In genomic region chr11:1547467-1548098, GRCh38 we compare ENCODE assay signal across 13 cellular contexts. TPM values are rescaled to one million over a fixed set of nuclear protein-coding genes. Genes with fewer than 3 reads are reported as not detected.
DNase-seq lines count a peak whose midpoint lies in the region; ATAC-seq and TF ChIP-seq lines count a peak whose summit lies in the region.
"Had no signal": no experiment of that assay in that cellular context is flagged by ENCODE, and none has a peak within 500 bp of the region (broad histone marks: within the 10 kb centered on the region; RNA-seq: fewer than 3 reads in every experiment).

No MANE protein-coding gene starts in this region.

- in situ Hi-C loops in gastrocnemius medialis (cut with MboI; ENCODE audit: low sequenced_read_pairs in 4 of 4) = no loop called here

- peaks cover 20% of the 10 kb centered on the region for H3K4me1 ChIP-seq in hepatocyte (ENCODE audit: insufficient read depth)
- H3K4me1 ChIP-seq in gastrocnemius medialis = peaks cover 16 to 26% of the 10 kb centered on the region in 2 donors

- H3K4me3 ChIP-seq in H7 (ENCODE audit: insufficient read depth, low read depth, low read length) (peak overlapping the region; percentile 48), hepatocyte (no peak overlapping the region), gastrocnemius medialis (peak overlapping the region; percentile 45 to 65 (median 56))

- ATAC-seq in gastrocnemius medialis (peak; percentile 18 to 23), HG03565 (IDR thresholded peaks at IDR 0.05; ENCODE audit: unreplicated experiment) (no peak), GM19395 (IDR thresholded peaks at IDR 0.05; ENCODE audit: unreplicated experiment) (no peak)

- peaks cover 48% of the 10 kb centered on the region for H3K27me3 ChIP-seq in H7 (ENCODE audit: control insufficient read depth, insufficient read depth, low read length)
- H3K27me3 ChIP-seq in hepatocyte = peaks cover 27% of the 10 kb centered on the region
- no peaks in the 10 kb centered on the region for H3K27me3 ChIP-seq in gastrocnemius medialis

- H3K9me3 ChIP-seq in hepatocyte (ENCODE audit: low read depth) = no peaks in the 10 kb centered on the region
- H3K9me3 ChIP-seq in gastrocnemius medialis = no peaks in the 10 kb centered on the region
- H3K9me3 ChIP-seq: MG63 had no signal

- H3K4me2 ChIP-seq in hepatocyte = peak overlapping the region; percentile 99

- no peaks in the 10 kb centered on the region for H3K79me2 ChIP-seq in hepatocyte

- DNase-seq in H7 = peak; percentile 85
- no peak for DNase-seq in hepatocyte (ENCODE audit: low spot score)
- no peak for DNase-seq in gastrocnemius medialis
- no peak for DNase-seq in nucleus accumbens (lab: John Stamatoyannopoulos, UW)
- DNase-seq in erythroblast (lab: John Stamatoyannopoulos, UW) = no peak
- DNase-seq: GDM1, MG63, SHP77 treated with DMSO at 0.1 percent for 48 hours had no signal

- no peaks in the 10 kb centered on the region for H3K9me2 ChIP-seq in hepatocyte (replicated peaks; ENCODE audit: insufficient read depth)

- H3K27ac ChIP-seq in VCaP = peak overlapping the region; percentile 47; the same call in 1 of the 2 replicates
- H3K27ac ChIP-seq in hepatocyte = peak overlapping the region; percentile 80
- H3K27ac ChIP-seq in gastrocnemius medialis = peak overlapping the region; percentile 82 to 99 (median 90)
- H3K27ac ChIP-seq: epithelial cell of prostate had no signal

- WGBS in hepatocyte (ENCODE audit: low lambda C conversion rate, missing lambda C conversion rate) = 28% methylated on average over 20 of the region's 33 CpGs

- H3K36me3 ChIP-seq in H7 (replicated peaks; ENCODE audit: control insufficient read depth, insufficient read depth, low read length) = no peaks in the 10 kb centered on the region
- H3K36me3 ChIP-seq in hepatocyte (replicated peaks; ENCODE audit: insufficient read depth, low read depth) = no peaks in the 10 kb centered on the region
- H3K36me3 ChIP-seq in gastrocnemius medialis = no peaks in the 10 kb centered on the region
- H3K36me3 ChIP-seq: MG63 had no signal

- intact Hi-C loops in gastrocnemius medialis (cut with DNase I; ENCODE audit: low total_unique reads) = loop anchor here (1.0 to 5.0 kb wide), 2 partner anchors 12 to 40 kb away; partner anchors contain the start of gene KRTAP5-1

- no peak for TF ChIP-seq CTCF in VCaP (conservative IDR thresholded peaks at IDR 0.05)
- no peak for TF ChIP-seq CTCF in hepatocyte (IDR thresholded peaks at IDR 0.05; ENCODE audit: poor library complexity)
- no peak for TF ChIP-seq CTCF in gastrocnemius medialis (IDR thresholded peaks at IDR 0.05 in 4 of 5, conservative IDR thresholded peaks at IDR 0.05 in 1 of 5)

- no peak overlapping the region for H2AFZ ChIP-seq in hepatocyte

- no peaks in the 10 kb centered on the region for H4K20me1 ChIP-seq in hepatocyte (ENCODE audit: insufficient read depth, poor library complexity, severe bottlenecking)

- TF ChIP-seq POLR2A in gastrocnemius medialis (IDR thresholded peaks at IDR 0.05) (no peak), erythroblast (IDR thresholded peaks at IDR 0.05; ENCODE audit: low read length) (no peak)

RNA-seq across cellular contexts. Expression of gene DUSP8, which starts 24.5 kb away (rescaled TPM):
- total RNA-seq in H7 (2014; rRNA removed; shearing (Covaris generic)) = 1.7 and 2.7 TPM in 2 replicates
- total RNA-seq in hepatocyte = 7.9 and 8.0 TPM in 2 replicates
- polyA plus RNA-seq in hepatocyte = 13.0 and 17.7 TPM in 2 replicates
- 10 to 100 TPM in 1 of 4 donors, 1 to 10 TPM in 3; 2.6 to 25.9 (median 6.3) TPM for total RNA-seq in gastrocnemius medialis

RNA-seq across cellular contexts. Expression of gene KRTAP5-1, which starts 37.5 kb away (rescaled TPM):
- not detected in 2 replicates for total RNA-seq in H7 (2014; rRNA removed; shearing (Covaris generic))
- not detected in 2 replicates for total RNA-seq in hepatocyte
- polyA plus RNA-seq in hepatocyte = 0.28 TPM in 1 of 2 replicates, not detected in the other
- total RNA-seq in gastrocnemius medialis = not detected
- total RNA-seq: activated T-helper 17 cell treated with anti-CD3 and anti-CD28 coated beads, Interleukin-2, amount 50 U/mL, for 72 hours had no signal

RNA-seq across cellular contexts. Expression of gene KRTAP5-2, which starts 50.5 kb away (rescaled TPM):
- total RNA-seq in H7 (2014; rRNA removed; shearing (Covaris generic)) = not detected in 2 replicates
- not detected in 2 replicates for total RNA-seq in hepatocyte
- not detected in 2 replicates for polyA plus RNA-seq in hepatocyte
- not detected for total RNA-seq in gastrocnemius medialis
- total RNA-seq: activated T-helper 17 cell treated with anti-CD3 and anti-CD28 coated beads, Interleukin-2, amount 50 U/mL, for 72 hours had no signal

Comparison
In these comparisons a context has a peak if more than half of its experiments do, and no peak if none do; other contexts are left out.
1. ATAC-seq: peak in gastrocnemius medialis (2 of 2); none in HG03565 (single experiment) and GM19395 (single experiment).
2. Peak in every context shown above with its lines, with median percentiles within 50 percentile points of each other: H3K27ac ChIP-seq.